ENCODE assay signal across 11 cellular contexts in genomic region chr13:77460195-77460594, GRCh38.
A peak's percentile ranks its signal among the peaks of the same experiment; 100 is the strongest.
DNase-seq lines count a peak whose midpoint lies in the region; ATAC-seq and TF ChIP-seq lines count a peak whose summit lies in the region.
"Had no signal": no experiment of that assay in that cellular context is flagged by ENCODE, and none has a peak within 500 bp of the region (broad histone marks: within the 10 kb centered on the region; RNA-seq: fewer than 3 reads in every experiment).

No MANE protein-coding gene starts in this region.

- H3K4me1 ChIP-seq in gastroesophageal sphincter = no peaks in the 10 kb centered on the region
- H3K4me1 ChIP-seq: BE2C had no signal

- no peaks in the 10 kb centered on the region for H3K9me3 ChIP-seq in gastroesophageal sphincter
- H3K9me3 ChIP-seq: BE2C had no signal

- TF ChIP-seq POLR2A in gastroesophageal sphincter (IDR thresholded peaks at IDR 0.05) = no peak

- DNase-seq in GF-D8 (lab: John Stamatoyannopoulos, UW) (peak; percentile 52), retina (no peak), DMS153 treated with DMSO at 0.1 percent for 48 hours (lab: John Stamatoyannopoulos, UW; ENCODE audit: unreplicated experiment) (no peak), cerebellum (ENCODE audit: low spot score) (no peak)
- no peak for DNase-seq in activated CD4-positive, CD25-positive, alpha-beta regulatory T cell (lab: John Stamatoyannopoulos, UW)
- DNase-seq: BE2C; effector memory CD8-positive, alpha-beta T cell; NCI-H748 treated with DMSO at 0.1 percent for 48 hours had no signal

- H3K27me3 ChIP-seq in gastroesophageal sphincter = peaks cover 5% of the 10 kb centered on the region
- H3K27me3 ChIP-seq: BE2C had no signal

- ATAC-seq in GM21619 (IDR thresholded peaks at IDR 0.05; ENCODE audit: unreplicated experiment) (peak; percentile 93), HG03520 (IDR thresholded peaks at IDR 0.05; ENCODE audit: unreplicated experiment) (peak; percentile 89), gastroesophageal sphincter (peak; percentile 80)
- ATAC-seq: effector memory CD8-positive, alpha-beta T cell had no signal

- no peak for TF ChIP-seq CTCF in gastroesophageal sphincter (IDR thresholded peaks at IDR 0.05)

- 32 to 94% methylated on average over 2 of the region's 2 CpGs for WGBS in gastroesophageal sphincter (ENCODE audit: low coverage in 1 of 2), 2 donors

- H3K27ac ChIP-seq in gastroesophageal sphincter = no peak overlapping the region

- no peak overlapping the region for H3K4me3 ChIP-seq in gastroesophageal sphincter

- TF ChIP-seq EP300 in gastroesophageal sphincter (IDR thresholded peaks at IDR 0.05) = no peak

- H3K36me3 ChIP-seq in gastroesophageal sphincter = no peaks in the 10 kb centered on the region
- H3K36me3 ChIP-seq: BE2C had no signal
